30 cellular contexts compared by ENCODE assay signal in genomic region chr3:60585918-60586317, GRCh38.
DNase-seq lines count a peak whose midpoint lies in the region; ATAC-seq and TF ChIP-seq lines count a peak whose summit lies in the region.
"Had no signal": no experiment of that assay in that cellular context is flagged by ENCODE, and none has a peak within 500 bp of the region (broad histone marks: within the 10 kb centered on the region; RNA-seq: fewer than 3 reads in every experiment).

No MANE protein-coding gene starts in this region.

- H3K27me3 Mint-ChIP-seq in CD4-positive, alpha-beta T cell: no peaks in the 10 kb centered on the region
- H3K27me3 Mint-ChIP-seq: activated naive CD4-positive, alpha-beta T cell treated with anti-CD3 and anti-CD28 coated beads, Interleukin-2, amount 50 U/mL, for 24 hours had no signal

- H3K27ac ChIP-seq in OCI-LY3 (ENCODE audit: low read length): peak overlapping the region; percentile 57
- H3K27ac ChIP-seq in CD4-positive, alpha-beta T cell (ENCODE audit: low read depth, low read length): no peak overlapping the region
- H3K27ac ChIP-seq: transverse colon had no signal

- H2AFZ ChIP-seq in OCI-LY3 (ENCODE audit: low read depth, low read length): no peak overlapping the region
- H2AFZ ChIP-seq: GM23338 had no signal

- H3K4me1 Mint-ChIP-seq in CD4-positive, alpha-beta T cell (ENCODE audit: low read depth): no peaks in the 10 kb centered on the region
- H3K4me1 Mint-ChIP-seq: activated naive CD4-positive, alpha-beta T cell treated with anti-CD3 and anti-CD28 coated beads, Interleukin-2, amount 50 U/mL, for 24 hours; CD4-positive, alpha-beta memory T cell had no signal

- no peaks in the 10 kb centered on the region for H3K9me3 Mint-ChIP-seq in CD4-positive, alpha-beta T cell
- H3K9me3 Mint-ChIP-seq: activated naive CD4-positive, alpha-beta T cell treated with anti-CD3 and anti-CD28 coated beads, Interleukin-2, amount 50 U/mL, for 24 hours; endodermal cell; GM23338 had no signal

- in situ Hi-C loops in GM13977 (cut with MboI; ENCODE audit: low pct_unique_long_range_greater_than_20kb, low sequenced_read_pairs, unreplicated experiment) (no loop called here), GM13976 (cut with MboI; ENCODE audit: low sequenced_read_pairs, unreplicated experiment) (no loop called here)

- CTCF ChIA-PET in CD4-positive, alpha-beta T cell (lab: Charles Lee): no interaction called here

- DNase-seq in GM13977 (ENCODE audit: low spot score) (peak; percentile 5), SK-N-DZ (ENCODE audit: low spot score) (no peak), NCI-H2107 (lab: John Stamatoyannopoulos, UW) (no peak), GM13976 (ENCODE audit: low spot score) (no peak)
- DNase-seq in CD4-positive, alpha-beta T cell: no peak
- DNase-seq: activated CD4-positive, alpha-beta T cell treated with anti-CD3 and anti-CD28 coated beads for 4 hours; activated CD8-positive, alpha-beta memory T cell treated with anti-CD3 and anti-CD28 coated beads for 24 hours; AML-193; amniotic stem cell; CD4-positive, alpha-beta memory T cell; cerebellar nuclear complex; dermis blood vessel endothelial cell; endodermal cell; glutamatergic neuron; left colon; mammary epithelial cell; NCI-H1092; NCI-H187 treated with DMSO at 0.1 percent for 48 hours; NCI-H2171 treated with DMSO at 0.1 percent for 48 hours; NCI-H510A treated with DMSO at 0.1 percent for 48 hours; SHP77; stimulated activated CD4-positive, alpha-beta T cell treated with anti-CD3 and anti-CD28 coated beads, Interleukin-4, amount 100 ng/mL, for 24 hours; T-helper 2 cell; transverse colon had no signal

- peaks cover 48% of the 10 kb centered on the region for H3K4me1 ChIP-seq in OCI-LY3 (ENCODE audit: low read length)
- H3K4me1 ChIP-seq: transverse colon had no signal

- peak overlapping the region; percentile 37 for H3K4me3 ChIP-seq in OCI-LY3 (ENCODE audit: low read length)
- H3K4me3 ChIP-seq: GM23338, transverse colon had no signal

- H3K79me2 ChIP-seq in OCI-LY3 (ENCODE audit: low read length): no peaks in the 10 kb centered on the region

- H3K27me3 ChIP-seq in OCI-LY3 (ENCODE audit: low read depth, low read length): peaks cover 5% of the 10 kb centered on the region; the same call in 1 of the 2 replicates
- H3K27me3 ChIP-seq in CD4-positive, alpha-beta T cell (ENCODE audit: control insufficient read depth, insufficient read depth, low read length): no peaks in the 10 kb centered on the region
- H3K27me3 ChIP-seq: transverse colon had no signal

- ATAC-seq in GM21529 (IDR thresholded peaks at IDR 0.05; ENCODE audit: unreplicated experiment) (peak; percentile 85), HG03025 (IDR thresholded peaks at IDR 0.05; ENCODE audit: low FRiP score, unreplicated experiment) (peak; percentile 51)
- ATAC-seq in CD4-positive, alpha-beta T cell (ENCODE audit: poor library complexity): no peak
- ATAC-seq: GM23338, left colon had no signal

- no peaks in the 10 kb centered on the region for H3K36me3 Mint-ChIP-seq in CD4-positive, alpha-beta T cell (ENCODE audit: low read depth)
- H3K36me3 Mint-ChIP-seq: activated naive CD4-positive, alpha-beta T cell treated with anti-CD3 and anti-CD28 coated beads, Interleukin-2, amount 50 U/mL, for 24 hours; brain; CD4-positive, alpha-beta memory T cell had no signal

- H3K4me2 ChIP-seq in OCI-LY3 (ENCODE audit: low read length): peak overlapping the region; percentile 65
- H3K4me2 ChIP-seq: GM23338 had no signal

- TF ChIP-seq CTCF in GM13977 (IDR thresholded peaks at IDR 0.05; ENCODE audit: extremely low read depth, insufficient read depth, missing control alignments) (no peak), OCI-LY3 (IDR thresholded peaks at IDR 0.05; ENCODE audit: low read depth, low read length) (no peak), GM13976 (IDR thresholded peaks at IDR 0.05; ENCODE audit: borderline replicate concordance, control extremely low read depth, extremely low read depth, insufficient read depth, missing control alignments) (no peak)
- TF ChIP-seq CTCF in CD4-positive, alpha-beta T cell (IDR thresholded peaks at IDR 0.05): no peak

- intact Hi-C loops in CD4-positive, alpha-beta T cell (cut with DNase I, micrococcal nuclease): no loop called here

- no peaks in the 10 kb centered on the region for H4K20me1 ChIP-seq in OCI-LY3 (ENCODE audit: insufficient read depth, low read length)

- H3K9me3 ChIP-seq in OCI-LY3 (ENCODE audit: insufficient read depth, low read length): no peaks in the 10 kb centered on the region
- H3K9me3 ChIP-seq in CD4-positive, alpha-beta T cell (ENCODE audit: control insufficient read depth, low read length): no peaks in the 10 kb centered on the region
- H3K9me3 ChIP-seq: transverse colon had no signal

- H3K27ac Mint-ChIP-seq in CD4-positive, alpha-beta T cell: no peak overlapping the region
- H3K27ac Mint-ChIP-seq: brain; CD4-positive, alpha-beta memory T cell; endodermal cell; GM23338 had no signal

- no peak overlapping the region for H3K4me3 Mint-ChIP-seq in CD4-positive, alpha-beta T cell
- H3K4me3 Mint-ChIP-seq: activated naive CD4-positive, alpha-beta T cell treated with anti-CD3 and anti-CD28 coated beads, Interleukin-2, amount 50 U/mL, for 24 hours; brain; CD4-positive, alpha-beta memory T cell; endodermal cell; GM23338 had no signal

- no peaks in the 10 kb centered on the region for H3K36me3 ChIP-seq in OCI-LY3 (replicated peaks; ENCODE audit: low read depth, low read length)
- H3K36me3 ChIP-seq: transverse colon had no signal

- no peak overlapping the region for H3K9ac ChIP-seq in OCI-LY3 (ENCODE audit: low read length)

- POLR2A ChIA-PET in CD4-positive, alpha-beta T cell (lab: Charles Lee): interaction anchor here (1.2 kb wide), 1 partner anchor 18 kb away, joined by 3 read pairs; no protein-coding TSS in a partner anchor
